Comparison of ENCODE assay signal across 1 cellular context in genomic region chr18:58538604-58539386, GRCh38.
TF ChIP-seq lines count a peak whose summit lies in the region.

No MANE protein-coding gene starts in this region.

TF ChIP-seq in GM12878, 131 proteins besides CTCF, POLR2A, EP300 and RAD21 (continued from another document):
- TF ChIP-seq BACH1 (IDR thresholded peaks at IDR 0.05; ENCODE audit: borderline replicate concordance): peak; percentile 73; the same call in 1 of the 2 replicates
- no peak for TF ChIP-seq TAF1 (IDR thresholded peaks at IDR 0.05; ENCODE audit: borderline replicate concordance, low read depth, low read length)
- TF ChIP-seq POLR2AphosphoS2 (IDR thresholded peaks at IDR 0.05; ENCODE audit: low read depth, low read length): 0 out of 2 replicates have a peak, but pooled peaks have one; percentile 27
- TF ChIP-seq ZNF384 (IDR thresholded peaks at IDR 0.05; ENCODE audit: borderline replicate concordance, low read depth, low read length): no peak
- TF ChIP-seq ZNF687 (IDR thresholded peaks at IDR 0.05): peak; percentile 62; the same call in 1 of the 2 replicates
- TF ChIP-seq ZNF207 (IDR thresholded peaks at IDR 0.05; ENCODE audit: borderline replicate concordance): no peak
- no peak for TF ChIP-seq IRF5 (IDR thresholded peaks at IDR 0.05; ENCODE audit: borderline replicate concordance)
- TF ChIP-seq KDM1A (IDR thresholded peaks at IDR 0.05; ENCODE audit: borderline replicate concordance): no peak
- no peak for TF ChIP-seq IRF4 (IDR thresholded peaks at IDR 0.05; ENCODE audit: low read depth, low read length)
- TF ChIP-seq JUNB (IDR thresholded peaks at IDR 0.05): no peak
- TF ChIP-seq PKNOX1 (IDR thresholded peaks at IDR 0.05): peak; percentile 97
- TF ChIP-seq IKZF1 (conservative IDR thresholded peaks at IDR 0.05): peak; percentile 12; the same call in 1 of the 2 replicates
- TF ChIP-seq IKZF2 (IDR thresholded peaks at IDR 0.05): peak in 1 of 2 experiments; percentile 24; a peak in 1 of 4 replicates
- peak; percentile 29; the same call in 1 of the 2 replicates for TF ChIP-seq RELB (IDR thresholded peaks at IDR 0.05; ENCODE audit: low read depth)
- no peak for TF ChIP-seq TCF3 (IDR thresholded peaks at IDR 0.05; ENCODE audit: borderline replicate concordance, insufficient read depth, low read depth, low read length)
- peak; percentile 12; the same call in 1 of the 2 replicates for TF ChIP-seq MTA2 (IDR thresholded peaks at IDR 0.05; ENCODE audit: low read depth)
